In the genomic region with DNA sequence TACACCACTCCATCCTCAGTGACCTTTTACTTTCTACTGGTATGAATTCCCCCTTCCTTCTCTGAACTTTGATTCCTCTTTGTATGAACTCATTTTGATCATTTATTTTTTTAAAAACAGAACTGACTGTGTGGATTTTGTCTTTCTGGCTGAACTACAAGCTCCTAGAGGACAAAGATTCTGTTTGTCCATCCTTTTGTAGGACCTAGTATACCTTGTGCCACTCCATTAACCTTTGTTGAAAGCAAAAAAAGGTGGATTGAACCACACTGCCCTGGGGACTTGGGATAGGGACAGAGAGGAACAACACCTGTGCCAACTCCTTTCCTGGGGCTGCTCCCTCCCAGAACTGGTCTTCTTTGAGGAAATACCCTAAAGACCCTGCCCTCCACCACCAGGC, we compare ENCODE assay signal across 23 cellular contexts. TPM values are rescaled to one million over a fixed set of nuclear protein-coding genes. Genes with fewer than 3 reads are reported as not detected.
A peak's percentile ranks its signal among the peaks of the same experiment; 100 is the strongest.
DNase-seq lines count a peak whose midpoint lies in the region; ATAC-seq and TF ChIP-seq lines count a peak whose summit lies in the region.
"Had no signal": no experiment of that assay in that cellular context is flagged by ENCODE, and none has a peak within 500 bp of the region (broad histone marks: within the 10 kb centered on the region; RNA-seq: fewer than 3 reads in every experiment).

No MANE protein-coding gene starts in this region.

- ATAC-seq in IMR-90 (ENCODE audit: low read depth), result no peak
- ATAC-seq in GM19035 (IDR thresholded peaks at IDR 0.05; ENCODE audit: unreplicated experiment), result no peak
- ATAC-seq in sciatic nerve, result no peak
- ATAC-seq: natural killer cell treated with Interleukin-12 subunit alpha and Interleukin-12 subunit beta and Interleukin-15 and Interleukin-18, amount 100 ng/mL, for 72 hours had no signal

- H4K20me1 ChIP-seq in IMR-90 (ENCODE audit: insufficient read depth, low read length) (peaks cover 93% of the 10 kb centered on the region), fibroblast of lung (ENCODE audit: control insufficient read depth, extremely low read depth, insufficient read depth, low read length) (peaks cover 2% of the 10 kb centered on the region)

- H3K79me2 ChIP-seq in ACC112 (ENCODE audit: control insufficient read depth, insufficient read depth, low read length, unreplicated experiment), result peaks cover 88% of the 10 kb centered on the region
- H3K79me2 ChIP-seq in fibroblast of lung (ENCODE audit: control insufficient read depth, insufficient read depth, low read length), result peaks cover 83% of the 10 kb centered on the region

- H2BK120ac ChIP-seq in IMR-90 (ENCODE audit: low read depth, low read length), result no peak overlapping the region

- TF ChIP-seq EP300 in sigmoid colon (IDR thresholded peaks at IDR 0.05), result no peak

- 0 out of 2 replicates have a peak overlapping the region, but pooled peaks have one; percentile 2 for H2AK5ac ChIP-seq in IMR-90 (ENCODE audit: low read depth, low read length)

- H3K4ac ChIP-seq in IMR-90 (ENCODE audit: low read depth, low read length), result no peak overlapping the region; the same call in 1 of the 2 replicates

- H3K4me2 ChIP-seq in IMR-90 (ENCODE audit: low read depth, low read length) (no peak overlapping the region), fibroblast of lung (ENCODE audit: extremely low read depth, insufficient read depth, low read length) (no peak overlapping the region)

- no peak overlapping the region for H4K91ac ChIP-seq in IMR-90 (ENCODE audit: insufficient read depth, low read depth, low read length)

- no peak overlapping the region for H2BK15ac ChIP-seq in IMR-90 (ENCODE audit: low read depth, low read length)

- H3K9me1 ChIP-seq in IMR-90 (ENCODE audit: insufficient read depth, low read length), result peaks cover 60% of the 10 kb centered on the region

- H3K9me3 ChIP-seq in IMR-90 (ENCODE audit: control insufficient read depth, insufficient read depth, low read length) (no peaks in the 10 kb centered on the region), fibroblast of lung (ENCODE audit: control insufficient read depth, insufficient read depth, low read depth, low read length) (no peaks in the 10 kb centered on the region), sigmoid colon (no peaks in the 10 kb centered on the region)

- H2BK5ac ChIP-seq in IMR-90 (ENCODE audit: low read depth, low read length, poor library complexity, severe bottlenecking), result peak overlapping the region; percentile 48

- no peak overlapping the region for H3K56ac ChIP-seq in IMR-90 (ENCODE audit: extremely low read depth, insufficient read depth, low read length)

- TF ChIP-seq CTCF in IMR-90 (conservative IDR thresholded peaks at IDR 0.05; ENCODE audit: low read depth, low read length) (no peak), fibroblast of lung (conservative IDR thresholded peaks at IDR 0.05 in 1 of 2, IDR thresholded peaks at IDR 0.05 in 1 of 2; ENCODE audit: low read depth in 1 of 2, low read length in 2 of 2) (no peak), sigmoid colon (IDR thresholded peaks at IDR 0.05) (no peak)

- H3K18ac ChIP-seq in IMR-90 (ENCODE audit: low read depth, low read length), result no peak overlapping the region

- no peak overlapping the region for H3K9ac ChIP-seq in IMR-90 (ENCODE audit: low read depth, low read length)
- H3K9ac ChIP-seq in fibroblast of lung (ENCODE audit: insufficient read depth, low read length), result no peak overlapping the region

- TF ChIP-seq RAD21 in IMR-90 (IDR thresholded peaks at IDR 0.05; ENCODE audit: low read length), result no peak

- H3K14ac ChIP-seq in IMR-90 (replicated peaks; ENCODE audit: low read depth, low read length), result peak overlapping the region; percentile 11; the same call in 1 of the 2 replicates

- H3K27ac ChIP-seq in ACC112 (ENCODE audit: low read depth, low read length) (peak overlapping the region; percentile 58), IMR-90 (ENCODE audit: insufficient read depth, low read length) (no peak overlapping the region), fibroblast of lung (ENCODE audit: insufficient read depth, low read length) (peak overlapping the region; percentile 21), sigmoid colon (peak overlapping the region; percentile 79 to 96 (median 85))
- H3K27ac ChIP-seq: WERI-Rb-1 had no signal

- H3K27me3 ChIP-seq in ACC112 (ENCODE audit: insufficient read depth, low read length) (no peaks in the 10 kb centered on the region), IMR-90 (ENCODE audit: control insufficient read depth, insufficient read depth, low read length) (no peaks in the 10 kb centered on the region), fibroblast of lung (ENCODE audit: control insufficient read depth, insufficient read depth, low read length) (no peaks in the 10 kb centered on the region), sigmoid colon (no peaks in the 10 kb centered on the region)
- H3K27me3 ChIP-seq: dorsolateral prefrontal cortex had no signal

- H4K5ac ChIP-seq in IMR-90 (ENCODE audit: low read depth, low read length), result no peak overlapping the region

- H3K23ac ChIP-seq in IMR-90 (ENCODE audit: low read depth, low read length), result peak overlapping the region; percentile 39; the same call in 1 of the 2 replicates

- CTCF ChIA-PET in IMR-90 (lab: Yijun Ruan, JAX), result interaction anchor here (0.6 to 1.4 kb wide), 2 partner anchors 8 to 22 kb away, joined by 3 read pairs; no protein-coding TSS in a partner anchor

- POLR2A ChIA-PET in IMR-90 (lab: Charles Lee; ENCODE audit: unreplicated experiment), result no interaction called here

- DNase-seq in IMR-90 (no peak), fibroblast of lung (ENCODE audit: low read depth in 2 of 2) (no peak), sigmoid colon (no peak), sciatic nerve (ENCODE audit: low spot score) (no peak), NCI-H446 treated with DMSO at 0.1 percent for 48 hours (lab: John Stamatoyannopoulos, UW) (no peak)
- DNase-seq: activated CD4-positive, alpha-beta T cell treated with anti-CD3 and anti-CD28 coated beads, Interleukin-2, amount 10 ng/mL, durations not matched to agents 7 days and 5 days; activated naive CD4-positive, alpha-beta T cell; activated T-cell treated with anti-CD3 and anti-CD28 coated beads, Interleukin-2, amount 50 U/mL, for 48 hours; C1 segment of cervical spinal cord; central memory CD4-positive, alpha-beta T cell; dorsolateral prefrontal cortex; HCEC 1CT; midbrain; NCI-H1105; NCI-H1930; NCI-H2227 treated with DMSO at 0.1 percent for 48 hours; NCI-H774; stimulated activated CD8-positive, alpha-beta memory T cell treated with anti-CD3 and anti-CD28 coated beads, Interleukin-4, amount 100 ng/mL, for 48 hours; T-helper 9 cell; WERI-Rb-1 had no signal

- peaks cover 31% of the 10 kb centered on the region for H3K36me3 ChIP-seq in ACC112 (ENCODE audit: insufficient read depth, low read length)
- H3K36me3 ChIP-seq in IMR-90 (ENCODE audit: control insufficient read depth, insufficient read depth, low read length), result peaks cover 57% of the 10 kb centered on the region
- H3K36me3 ChIP-seq in fibroblast of lung (ENCODE audit: control insufficient read depth, insufficient read depth, low read length), result peaks cover 5% of the 10 kb centered on the region
- peaks cover 0 to 20% (median 2%) of the 10 kb centered on the region in 4 donors for H3K36me3 ChIP-seq in sigmoid colon

- H2AFZ ChIP-seq in ACC112 (ENCODE audit: low read length, unreplicated experiment) (no peak overlapping the region), IMR-90 (replicated peaks; ENCODE audit: low read length, poor library complexity) (no peak overlapping the region), fibroblast of lung (ENCODE audit: low read length) (no peak overlapping the region)

- H3K4me3 ChIP-seq in ACC112 (ENCODE audit: low read depth, low read length) (no peak overlapping the region), IMR-90 (ENCODE audit: insufficient read depth, low read depth, low read length) (no peak overlapping the region), fibroblast of lung (replicated peaks in 1 of 4; ENCODE audit: control extremely low read depth in 1 of 4, insufficient read depth in 1 of 4, low read depth in 3 of 4, low read length in 4 of 4) (no peak overlapping the region), sigmoid colon (no peak overlapping the region)
- H3K4me3 ChIP-seq: dorsolateral prefrontal cortex had no signal

- no peak overlapping the region; a peak in 1 of 4 replicates for H4K8ac ChIP-seq in IMR-90 (ENCODE audit: low read depth in 2 of 2, low read length in 2 of 2)

- H3K79me1 ChIP-seq in IMR-90 (ENCODE audit: low read depth in 1 of 2, low read length in 2 of 2), result peaks cover 55 to 95% of the 10 kb centered on the region in 2 experiments

- intact Hi-C loops in IMR-90 (cut with micrococcal nuclease), result loop anchor here (10.0 kb wide), 1 partner anchor 368 kb away; no protein-coding TSS in a partner anchor
- intact Hi-C loops in sigmoid colon (cut with DNase I), result no loop called here
- intact Hi-C loops in sciatic nerve (cut with DNase I), result no loop called here

- H2BK20ac ChIP-seq in IMR-90 (ENCODE audit: low read depth, low read length), result 0 out of 2 replicates have a peak overlapping the region, but pooled peaks have one; percentile 8

- H2AK9ac ChIP-seq in IMR-90 (replicated peaks; ENCODE audit: low read depth, low read length, poor library complexity), result no peak overlapping the region

- dilution Hi-C loops in IMR-90 (cut with HindIII; ENCODE audit: low sequenced_read_pairs, unreplicated experiment), result no loop called here

- peaks cover 93% of the 10 kb centered on the region for H3K4me1 ChIP-seq in ACC112 (ENCODE audit: control insufficient read depth, insufficient read depth, low read length, unreplicated experiment)
- peaks cover 59% of the 10 kb centered on the region for H3K4me1 ChIP-seq in IMR-90 (ENCODE audit: control insufficient read depth, insufficient read depth, low read length)
- peaks cover 48% of the 10 kb centered on the region for H3K4me1 ChIP-seq in fibroblast of lung (ENCODE audit: control insufficient read depth, extremely low read depth, insufficient read depth, low read length)
- peaks cover 0 to 100% (median 96%) of the 10 kb centered on the region in 4 donors for H3K4me1 ChIP-seq in sigmoid colon

- in situ Hi-C loops in IMR-90 (cut with MboI; ENCODE audit: low sequenced_read_pairs), result loop anchor here (10.0 to 25.0 kb wide), 3 partner anchors 128 to 1060 kb away; no protein-coding TSS in a partner anchor

- no peak for TF ChIP-seq POLR2A in IMR-90 (IDR thresholded peaks at IDR 0.05; ENCODE audit: low read depth, low read length)
- no peak for TF ChIP-seq POLR2A in sigmoid colon (IDR thresholded peaks at IDR 0.05)

- no TSS peak for BruUV-seq in IMR-90 (replicated peaks; lab: Mats Ljungman, UMichigan)

TF ChIP-seq in IMR-90, 13 proteins besides CTCF, POLR2A, EP300 and RAD21 (continues in another document):
- TF ChIP-seq NFE2L2 (IDR thresholded peaks at IDR 0.05; ENCODE audit: low read depth, low read length), result no peak

RNA-seq across cellular contexts. Expression of a gene that starts 23.6 kb away (rescaled TPM):
- total RNA-seq in IMR-90 (2012; rRNA removed), result 1,097 and 1,642 TPM in 2 replicates
- 864 and 916 TPM in 2 replicates for polyA plus RNA-seq in IMR-90 (2012; rRNA removed)
- polyA plus RNA-seq in IMR-90 (2012; cell fraction: cytosol; rRNA removed), result 367 and 446 TPM in 2 replicates
- polyA plus RNA-seq in IMR-90 (2012; cell fraction: nucleus; rRNA removed; ENCODE audit: low replicate concordance), result 302 and 555 TPM in 2 replicates
- 279 and 309 TPM in 2 replicates for total RNA-seq in fibroblast of lung
- 583 and 1,500 TPM in 2 replicates for polyA plus RNA-seq in fibroblast of lung
- 501 and 1,132 TPM in 2 replicates for polyA plus RNA-seq in fibroblast of lung (2012)
- 681 and 1,171 TPM in 2 replicates for polyA minus RNA-seq in fibroblast of lung (ENCODE audit: low replicate concordance)
- 100 to 1,000 TPM; 266 to 653 (median 320) TPM for total RNA-seq in sigmoid colon
- 10 to 100 TPM in 2 of 3 donors, 1 to 10 TPM in 1; 8.1 to 56.2 (median 24.6) TPM for polyA plus RNA-seq in sigmoid colon
- total RNA-seq in sciatic nerve, result 480 TPM
